21 cellular contexts compared by ENCODE assay signal in the genomic region with DNA sequence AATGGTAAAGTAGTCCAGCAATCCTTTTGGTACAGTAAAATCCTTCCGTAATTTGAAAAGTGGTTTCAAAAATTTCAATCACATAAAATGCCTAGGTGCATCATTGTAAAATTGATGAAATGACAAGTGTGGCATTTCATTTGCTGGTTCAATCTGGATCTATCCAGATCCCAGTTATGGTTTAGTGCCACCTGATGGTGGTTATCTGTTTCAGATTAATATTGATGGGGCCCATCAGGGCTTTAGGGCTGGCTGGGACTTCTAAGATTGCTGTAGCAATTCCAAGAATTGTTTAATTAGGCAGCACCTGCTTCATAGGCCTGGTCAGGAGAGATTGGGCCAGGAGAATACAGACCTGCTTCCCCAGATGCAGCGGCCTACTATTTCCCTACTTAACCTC. TPM values are rescaled to one million over a fixed set of nuclear protein-coding genes. Genes with fewer than 3 reads are reported as not detected.
DNase-seq lines count a peak whose midpoint lies in the region; ATAC-seq, FAIRE-seq and TF ChIP-seq lines count a peak whose summit lies in the region.
"Had no signal": no experiment of that assay in that cellular context is flagged by ENCODE, and none has a peak within 500 bp of the region (broad histone marks: within the 10 kb centered on the region; RNA-seq: fewer than 3 reads in every experiment).

No MANE protein-coding gene starts in this region.

- intact Hi-C loops in psoas muscle (cut with DNase I) = no loop called here

- H3K4me1 ChIP-seq in RWPE2 (ENCODE audit: insufficient read depth, poor library complexity, severe bottlenecking) (no peaks in the 10 kb centered on the region), foreskin keratinocyte (no peaks in the 10 kb centered on the region), psoas muscle (no peaks in the 10 kb centered on the region)
- H3K4me1 ChIP-seq: heart right ventricle, spleen had no signal

- H3K36me3 ChIP-seq in RWPE2 (ENCODE audit: low read depth) (no peaks in the 10 kb centered on the region), psoas muscle (ENCODE audit: insufficient read depth in 1 of 2, low read depth in 1 of 2) (no peaks in the 10 kb centered on the region)
- H3K36me3 ChIP-seq: heart right ventricle, spleen had no signal

- FAIRE-seq in urothelium cell line (lab: Jason Lieb, UNC) = no peak

- ATAC-seq in RWPE2 (ENCODE audit: low read depth) (peak; percentile 58), foreskin keratinocyte (peak; percentile 49), psoas muscle (no peak), HG03039 (IDR thresholded peaks at IDR 0.05; ENCODE audit: unreplicated experiment) (no peak)
- ATAC-seq: heart right ventricle had no signal

- H3K4me3 ChIP-seq in RWPE2 (ENCODE audit: severe bottlenecking) (no peak overlapping the region), psoas muscle (no peak overlapping the region)
- H3K4me3 ChIP-seq: heart right ventricle, spleen had no signal

- WGBS in psoas muscle, 3 donors = 84 to 93% (median 92%) methylated on average over 2 of the region's 2 CpGs

- H3K27ac ChIP-seq in RWPE2 (ENCODE audit: poor library complexity, severe bottlenecking) (no peak overlapping the region), foreskin keratinocyte (no peak overlapping the region), psoas muscle (no peak overlapping the region)
- H3K27ac ChIP-seq: heart right ventricle, spleen had no signal

- TF ChIP-seq CTCF in LNCAP (IDR thresholded peaks at IDR 0.05) = peak; percentile 48; the same call in 1 of the 2 replicates
- peak; percentile 51 for TF ChIP-seq CTCF in RWPE2 (IDR thresholded peaks at IDR 0.05; ENCODE audit: poor library complexity, severe bottlenecking)
- peak; percentile 65 for TF ChIP-seq CTCF in foreskin keratinocyte (conservative IDR thresholded peaks at IDR 0.05)
- no peak for TF ChIP-seq CTCF in psoas muscle (IDR thresholded peaks at IDR 0.05)

- H3K9me3 ChIP-seq in RWPE2 (ENCODE audit: severe bottlenecking) (no peaks in the 10 kb centered on the region), psoas muscle (peaks cover 2% of the 10 kb centered on the region)

- DNase-seq in DMS53 (lab: John Stamatoyannopoulos, UW) (peak; percentile 29), DMS53 treated with DMSO at 0.1 percent for 48 hours (lab: John Stamatoyannopoulos, UW; ENCODE audit: unreplicated experiment) (no peak), RWPE2 (ENCODE audit: low spot score) (no peak), foreskin keratinocyte (no peak), psoas muscle (no peak), urothelium cell line (ENCODE audit: low spot score) (no peak)
- DNase-seq: activated CD4-positive, alpha-beta T cell treated with anti-CD3 and anti-CD28 coated beads, Interleukin-2, amount 50 U/mL, for 1 hour; activated CD8-positive, alpha-beta memory T cell treated with anti-CD3 and anti-CD28 coated beads, Interleukin-2, amount 50 U/mL, for 4 hours; activated gamma-delta T cell treated with Interleukin-2 at 50 U/mL for 16 hours; C1 segment of cervical spinal cord; caudate nucleus; DMS79 treated with DMSO at 0.1 percent for 48 hours; heart right ventricle; NCI-H1694; NCI-H345; retina; SHP77 treated with DMSO at 0.1 percent for 48 hours; spleen; stimulated activated CD4-positive, alpha-beta T cell treated with anti-CD3 and anti-CD28 coated beads, Interleukin-4, amount 100 ng/mL, for 4 hours had no signal

- H3K27me3 ChIP-seq in RWPE2 (ENCODE audit: insufficient read depth, poor library complexity, severe bottlenecking) (no peaks in the 10 kb centered on the region), foreskin keratinocyte (no peaks in the 10 kb centered on the region), psoas muscle (ENCODE audit: insufficient read depth in 3 of 3, low read length in 2 of 3) (no peaks in the 10 kb centered on the region)
- H3K27me3 ChIP-seq: heart right ventricle, spleen had no signal

RNA-seq across cellular contexts. Expression of a gene that starts 55.5 kb away (rescaled TPM):
- 35.5 and 40.3 TPM in 2 replicates for total RNA-seq in foreskin keratinocyte
- 24.9 and 25.8 TPM in 2 replicates for polyA plus RNA-seq in foreskin keratinocyte
- 10 to 100 TPM; 30.8 to 36.2 (median 32.2) TPM for total RNA-seq in psoas muscle
- 10 to 100 TPM; 19.1 to 39.7 (median 23.9) TPM for polyA plus RNA-seq in psoas muscle

Comparison
In these comparisons a context has a peak if more than half of its experiments do, and no peak if none do; other contexts are left out.
1. ATAC-seq: peak in RWPE2 (single experiment) and foreskin keratinocyte (single experiment); none in psoas muscle (0 of 4) and HG03039 (single experiment).